In the genomic region with DNA sequence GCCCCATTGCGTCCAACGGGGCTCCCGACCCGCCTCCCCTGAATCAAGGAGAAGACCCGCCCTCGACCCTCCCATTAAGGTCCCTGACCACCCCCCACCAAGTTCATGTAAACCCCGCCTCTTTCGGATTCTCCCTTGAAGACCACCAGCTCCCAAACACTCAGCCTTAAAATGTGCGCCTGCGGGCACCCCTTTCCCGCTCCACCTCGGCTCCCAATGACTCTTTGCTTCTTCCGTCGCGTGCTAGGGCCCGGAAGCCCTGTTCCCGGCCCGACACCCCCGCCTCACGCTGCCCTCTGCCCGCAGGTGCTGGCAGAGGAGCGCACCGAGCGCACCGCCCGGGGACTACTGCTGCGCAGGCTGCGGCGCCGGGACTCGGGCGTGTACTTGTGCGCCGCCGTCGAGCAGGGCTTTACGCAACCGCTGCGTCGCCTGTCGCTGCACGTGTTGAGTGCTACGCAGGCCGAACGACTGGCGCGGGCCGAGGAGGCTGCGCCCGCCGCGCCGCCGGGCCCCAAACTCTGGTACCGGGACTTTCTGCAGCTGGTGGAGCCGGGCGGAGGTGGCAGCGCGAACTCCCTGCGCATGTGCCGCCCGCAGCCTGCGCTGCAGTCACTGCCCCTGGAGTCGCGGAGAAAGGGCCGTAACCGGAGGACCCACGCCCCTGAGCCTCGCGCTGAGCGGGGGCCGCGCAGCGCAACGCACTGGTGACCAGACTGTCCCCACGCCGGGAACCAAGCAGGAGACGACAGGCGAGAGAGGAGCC, we compare ENCODE assay signal across 1 cellular context.
A peak's percentile ranks its signal among the peaks of the same experiment; 100 is the strongest.
TF ChIP-seq lines count a peak whose summit lies in the region.

No MANE protein-coding gene starts in this region.

TF ChIP-seq in HEK293, 187 proteins besides CTCF, POLR2A, EP300 and RAD21:
- TF ChIP-seq, protein P1, sequence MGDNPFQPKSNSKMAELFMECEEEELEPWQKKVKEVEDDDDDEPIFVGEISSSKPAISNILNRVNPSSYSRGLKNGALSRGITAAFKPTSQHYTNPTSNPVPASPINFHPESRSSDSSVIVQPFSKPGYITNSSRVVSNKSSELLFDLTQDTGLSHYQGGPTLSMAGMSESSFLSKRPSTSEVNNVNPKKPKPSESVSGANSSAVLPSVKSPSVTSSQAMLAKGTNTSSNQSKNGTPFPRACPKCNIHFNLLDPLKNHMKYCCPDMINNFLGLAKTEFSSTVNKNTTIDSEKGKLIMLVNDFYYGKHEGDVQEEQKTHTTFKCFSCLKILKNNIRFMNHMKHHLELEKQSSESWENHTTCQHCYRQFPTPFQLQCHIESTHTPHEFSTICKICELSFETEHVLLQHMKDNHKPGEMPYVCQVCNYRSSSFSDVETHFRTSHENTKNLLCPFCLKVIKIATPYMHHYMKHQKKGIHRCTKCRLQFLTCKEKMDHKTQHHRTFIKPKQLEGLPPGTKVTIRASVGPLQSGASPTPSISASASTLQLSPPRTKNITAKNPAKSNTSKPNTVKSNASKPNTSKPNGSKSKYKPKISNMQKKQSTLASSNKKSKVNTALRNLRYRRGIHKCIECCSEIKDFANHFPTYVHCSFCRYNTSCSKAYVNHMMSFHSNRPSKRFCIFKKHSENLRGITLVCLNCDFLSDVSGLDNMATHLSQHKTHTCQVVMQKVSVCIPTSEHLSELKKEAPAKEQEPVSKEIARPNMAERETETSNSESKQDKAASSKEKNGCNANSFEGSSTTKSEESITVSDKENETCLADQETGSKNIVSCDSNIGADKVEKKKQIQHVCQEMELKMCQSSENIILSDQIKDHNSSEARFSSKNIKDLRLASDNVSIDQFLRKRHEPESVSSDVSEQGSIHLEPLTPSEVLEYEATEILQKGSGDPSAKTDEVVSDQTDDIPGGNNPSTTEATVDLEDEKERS (tag by site-specific recombination; IDR thresholded peaks at IDR 0.05): no peak
- peak; percentile 1; the same call in 1 of the 2 replicates for TF ChIP-seq SP2 (tag by site-specific recombination; IDR thresholded peaks at IDR 0.05)
- no peak for TF ChIP-seq ZNF501 (tag by site-specific recombination; IDR thresholded peaks at IDR 0.05)
